1 cellular context compared by ENCODE assay signal in the genomic region with DNA sequence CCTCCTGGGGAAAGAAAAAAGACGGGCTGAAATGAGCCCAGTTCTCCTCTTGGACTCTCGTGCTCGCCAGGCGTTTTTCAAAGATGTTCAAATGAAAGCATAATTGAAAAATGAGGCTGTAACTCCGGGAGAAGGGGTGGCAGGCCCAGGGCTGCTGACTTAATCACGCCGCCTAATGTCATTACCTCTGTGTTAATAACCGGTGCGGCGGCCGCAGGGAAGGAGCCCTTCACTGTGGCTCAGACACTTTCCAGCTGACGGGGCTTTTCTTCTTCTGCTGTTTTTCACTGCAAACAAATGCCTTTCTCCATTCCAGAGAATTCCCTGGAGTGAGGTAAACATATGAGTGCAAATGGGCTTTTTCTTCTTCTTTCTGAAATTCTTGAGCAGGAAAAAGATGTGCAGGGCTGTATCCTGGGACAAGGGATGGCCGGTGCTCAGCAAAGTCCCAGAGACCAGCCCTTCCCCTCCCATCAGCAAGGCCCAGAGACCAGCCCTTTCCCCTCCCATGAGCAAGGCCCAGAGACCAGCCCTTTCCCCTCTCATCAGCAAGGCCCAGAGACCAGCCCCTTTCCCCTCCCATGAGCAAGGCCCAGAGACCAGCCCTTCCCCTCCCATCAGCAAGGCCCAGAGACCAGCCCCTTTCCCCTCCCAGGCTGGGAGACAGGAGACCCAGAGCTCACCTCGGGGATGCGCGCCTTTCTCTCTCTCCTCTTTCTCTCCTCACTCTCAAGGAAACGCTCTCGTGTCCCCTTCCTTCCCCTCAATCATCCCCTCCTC.
TF ChIP-seq lines count a peak whose summit lies in the region.

No MANE protein-coding gene starts in this region.

TF ChIP-seq in HepG2, 621 proteins besides CTCF, POLR2A, EP300 and RAD21:
- TF ChIP-seq SIN3B (IDR thresholded peaks at IDR 0.05; ENCODE audit: low read length), result no peak
- no peak for TF ChIP-seq MAX (IDR thresholded peaks at IDR 0.05)
- no peak for TF ChIP-seq NR1H2 (CRISPR knock-in tag; IDR thresholded peaks at IDR 0.05; ENCODE audit: borderline replicate concordance, low read depth)
- no peak for TF ChIP-seq SIX4 (CRISPR knock-in tag; IDR thresholded peaks at IDR 0.05)
- TF ChIP-seq SRSF1 (optimal IDR thresholded peaks at IDR 0.05; ENCODE audit: low read depth, low read length), result no peak
- TF ChIP-seq ATF1 (CRISPR knock-in tag; IDR thresholded peaks at IDR 0.05), result no peak
